Comparison of ENCODE assay signal across 22 cellular contexts in genomic region chr3:145411605-145412004, GRCh38.
"Had no signal": no experiment of that assay in that cellular context is flagged by ENCODE, and none has a peak within 500 bp of the region (broad histone marks: within the 10 kb centered on the region; RNA-seq: fewer than 3 reads in every experiment).

No MANE protein-coding gene starts in this region.

- H3K4me3 Mint-ChIP-seq: IgD-negative memory B cell, T-helper 17 cell had no signal

- H3K27me3 Mint-ChIP-seq: IgD-negative memory B cell, T-helper 17 cell had no signal

- H3K27ac Mint-ChIP-seq: IgD-negative memory B cell, T-helper 17 cell had no signal

- H3K4me1 Mint-ChIP-seq: IgD-negative memory B cell, T-helper 17 cell had no signal

- H3K27me3 ChIP-seq: Peyer's patch, SJCRH30 had no signal

- H3K27ac ChIP-seq: KMS-11, PC-9, Peyer's patch, SJCRH30 had no signal

- ATAC-seq: K562, Right ventricle myocardium inferior, SK-N-SH treated with all-trans-retinoic acid at 6 μM for 48 hours, T-helper 17 cell had no signal

- H3K36me3 Mint-ChIP-seq: IgD-negative memory B cell had no signal

- H3K9me3 ChIP-seq: Peyer's patch, SJCRH30 had no signal

- DNase-seq: Kasumi-1; MM.1S; NCI-H1092 treated with DMSO at 0.1 percent for 48 hours; NCI-H1436; NCI-H1694 treated with DMSO at 0.1 percent for 48 hours; NCI-H1930; NCI-H2107; NCI-H2227 treated with DMSO at 0.1 percent for 48 hours; NCI-H524; NCI-H526 treated with DMSO at 0.1 percent for 48 hours; NK-92 treated with Interleukin-12 subunit alpha and Interleukin-12 subunit beta, amount 100 ng/mL, for 24 hours; PC-9; Peyer's patch; SHP77 treated with DMSO at 0.1 percent for 48 hours; SJCRH30; T-helper 1 cell; T-helper 17 cell had no signal
